1 cellular context compared by ENCODE assay signal in the genomic region with DNA sequence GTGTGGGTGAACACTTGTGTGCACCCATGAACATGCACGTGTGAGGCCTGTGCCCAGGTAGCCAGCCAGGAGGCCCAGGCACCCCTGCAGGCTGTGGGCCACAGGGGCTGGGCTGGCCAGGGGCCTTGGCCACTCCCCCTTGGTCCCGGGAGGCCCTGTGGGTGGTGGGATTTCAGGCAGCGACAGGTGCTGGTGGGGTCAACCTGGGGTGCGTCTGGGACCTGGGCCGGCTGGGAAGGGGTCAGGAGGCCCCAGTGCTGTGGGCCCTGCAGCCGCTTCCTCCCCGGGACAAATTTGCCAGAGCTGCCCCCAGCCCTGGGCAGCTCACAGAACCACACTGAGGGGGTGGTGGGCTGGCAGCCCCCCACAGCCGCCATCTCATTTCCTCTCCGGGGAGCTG.
TF ChIP-seq lines count a peak whose summit lies in the region.

No MANE protein-coding gene starts in this region.

TF ChIP-seq in H1, 55 proteins besides CTCF, POLR2A, EP300 and RAD21:
- TF ChIP-seq SIRT6 (IDR thresholded peaks at IDR 0.05; ENCODE audit: low read length) = no peak
- TF ChIP-seq E2F6 (IDR thresholded peaks at IDR 0.05) = no peak
- TF ChIP-seq ASH2L (IDR thresholded peaks at IDR 0.05; ENCODE audit: low read length) = no peak
- no peak for TF ChIP-seq SUZ12 (IDR thresholded peaks at IDR 0.05; ENCODE audit: low read length)
- no peak for TF ChIP-seq CREB1 (IDR thresholded peaks at IDR 0.05)
- no peak for TF ChIP-seq CTBP2 (IDR thresholded peaks at IDR 0.05; ENCODE audit: borderline replicate concordance, insufficient read depth, insufficient read length, low read length)
- no peak for TF ChIP-seq TAF7 (optimal IDR thresholded peaks at IDR 0.05; ENCODE audit: borderline replicate concordance, low read depth, low read length)
- no peak for TF ChIP-seq CBX8 (IDR thresholded peaks at IDR 0.05; ENCODE audit: borderline replicate concordance, low read depth, low read length)
- no peak for TF ChIP-seq EZH2 (IDR thresholded peaks at IDR 0.05; ENCODE audit: low read depth, low read length, severe bottlenecking)
- TF ChIP-seq, protein P1, sequence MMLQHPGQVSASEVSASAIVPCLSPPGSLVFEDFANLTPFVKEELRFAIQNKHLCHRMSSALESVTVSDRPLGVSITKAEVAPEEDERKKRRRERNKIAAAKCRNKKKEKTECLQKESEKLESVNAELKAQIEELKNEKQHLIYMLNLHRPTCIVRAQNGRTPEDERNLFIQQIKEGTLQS (IDR thresholded peaks at IDR 0.05; ENCODE audit: insufficient read depth, low read depth, low read length) = no peak
- TF ChIP-seq TCF12 (IDR thresholded peaks at IDR 0.05; ENCODE audit: low read depth, low read length) = no peak
- no peak for TF ChIP-seq RFX5 (IDR thresholded peaks at IDR 0.05; ENCODE audit: borderline replicate concordance, low read depth, low read length)
- TF ChIP-seq GTF2F1 (IDR thresholded peaks at IDR 0.05; ENCODE audit: borderline replicate concordance, low read depth, low read length) = no peak
